Comparison of ENCODE assay signal across 9 cellular contexts in genomic region chr10:7756360-7756992, GRCh38. TPM values are rescaled to one million over a fixed set of nuclear protein-coding genes. Genes with fewer than 3 reads are reported as not detected.
DNase-seq lines count a peak whose midpoint lies in the region; FAIRE-seq and TF ChIP-seq lines count a peak whose summit lies in the region.
"Had no signal": no experiment of that assay in that cellular context is flagged by ENCODE, and none has a peak within 500 bp of the region (broad histone marks: within the 10 kb centered on the region; RNA-seq: fewer than 3 reads in every experiment).

No MANE protein-coding gene starts in this region.

- H3K27ac ChIP-seq in HEK293 (ENCODE audit: extremely low read depth, low read depth, low read length): no peak overlapping the region

- peaks cover 67 to 79% of the 10 kb centered on the region in 2 experiments for H3K36me3 ChIP-seq in HEK293 (ENCODE audit: control insufficient read depth in 2 of 2, insufficient read depth in 1 of 2, low read length in 2 of 2)

- CTCF ChIA-PET in HEK293 (lab: Yijun Ruan, JAX): interaction anchor here (0.6 to 1.2 kb wide), 7 partner anchors 18 to 1538 kb away, joined by 3 to 4 read pairs (median 3); no protein-coding TSS in a partner anchor

- H3K9me3 ChIP-seq in HEK293 (ENCODE audit: control insufficient read depth, insufficient read depth, low read depth, low read length): no peaks in the 10 kb centered on the region

- no peak for TF ChIP-seq CTCF in HEK293 (tag by site-specific recombination; IDR thresholded peaks at IDR 0.05)

- no peaks in the 10 kb centered on the region for H3K4me1 ChIP-seq in HEK293 (ENCODE audit: control insufficient read depth, insufficient read depth, low read length)

- POLR2A ChIA-PET in HEK293 (lab: Yijun Ruan, JAX): no interaction called here

- in situ Hi-C loops in Caki2 (cut with HindIII; ENCODE audit: low pct_unique_long_range_greater_than_20kb, low sequenced_read_pairs): no loop called here

- H3K4me3 ChIP-seq in HEK293 (ENCODE audit: low read depth, low read length): no peak overlapping the region

- no peak for FAIRE-seq in frontal cortex (lab: Jason Lieb, UNC)

- DNase-seq in Caki2 (ENCODE audit: low read depth): peak; percentile 22
- peak; percentile 1 for DNase-seq in T follicular helper cell (ENCODE audit: low read depth)
- DNase-seq in foreskin melanocyte: peak; percentile 23
- DNase-seq in superior temporal gyrus (ENCODE audit: extremely low spot score): peak; percentile 28
- no peak for DNase-seq in frontal cortex (ENCODE audit: low spot score in 2 of 2)
- no peak for DNase-seq in NCI-H187 treated with DMSO at 0.1 percent for 48 hours (lab: John Stamatoyannopoulos, UW)
- DNase-seq in cerebellum (ENCODE audit: low spot score): no peak

TF ChIP-seq in HEK293, 187 proteins besides CTCF, POLR2A, EP300 and RAD21:
- TF ChIP-seq ZNF654 (tag by site-specific recombination; IDR thresholded peaks at IDR 0.05; ENCODE audit: low read depth): peak; percentile 34
- TF ChIP-seq ZNF391 (tag by site-specific recombination; IDR thresholded peaks at IDR 0.05; ENCODE audit: borderline replicate concordance, low read depth): no peak

RNA-seq across cellular contexts. Expression of gene KIN, which starts 31.3 kb away (rescaled TPM):
- 28.2 and 34.5 TPM in 2 replicates for total RNA-seq in Caki2 (2014; rRNA removed; shearing (Covaris generic); ENCODE audit: low replicate concordance)
- total RNA-seq in frontal cortex: 9.4 TPM
- 11.1 TPM for total RNA-seq in cerebellum

RNA-seq across cellular contexts. Expression of gene ATP5F1C, which starts 31.5 kb away (rescaled TPM):
- total RNA-seq in Caki2 (2014; rRNA removed; shearing (Covaris generic); ENCODE audit: low replicate concordance): 573 and 677 TPM in 2 replicates
- total RNA-seq in frontal cortex (422 TPM), cerebellum (166 TPM)

RNA-seq across cellular contexts. Expression of gene ITIH2, which starts 53.4 kb away (rescaled TPM):
- not detected in 2 replicates for total RNA-seq in Caki2 (2014; rRNA removed; shearing (Covaris generic); ENCODE audit: low replicate concordance)
- total RNA-seq in frontal cortex: 10.6 TPM
- 14.0 TPM for total RNA-seq in cerebellum
- total RNA-seq: subcutaneous adipose tissue had no signal

Comparison
In these comparisons a context has a peak if more than half of its experiments do, and no peak if none do; other contexts are left out.
1. DNase-seq: peak in Caki2 (single experiment), T follicular helper cell (single experiment), foreskin melanocyte (single experiment) and superior temporal gyrus (single experiment); none in frontal cortex (0 of 2), NCI-H187 treated with DMSO at 0.1 percent for 48 hours (single experiment) and cerebellum (single experiment).
2. RNA of gene ITIH2, which starts 53.4 kb away (total RNA-seq): 14.0 TPM in cerebellum (single experiment) and 10.6 TPM in frontal cortex (single experiment); not detected in Caki2; every median in the first group is over 10 times any median in the second.